ENCODE assay signal across 1 cellular context in genomic region chr12:48182659-48183058, GRCh38.
TF ChIP-seq lines count a peak whose summit lies in the region.

No MANE protein-coding gene starts in this region.

TF ChIP-seq in endothelial cell of umbilical vein, 7 proteins besides CTCF, POLR2A, EP300 and RAD21 (continued from another document):
- TF ChIP-seq POLR2AphosphoS5 (IDR thresholded peaks at IDR 0.05; ENCODE audit: insufficient read depth, low read depth, low read length) (no peak), MYC (IDR thresholded peaks at IDR 0.05; ENCODE audit: low read depth, low read length) (no peak), GATA2 (IDR thresholded peaks at IDR 0.05; ENCODE audit: insufficient read depth, insufficient read length, low read depth, low read length) (no peak), EZH2 (IDR thresholded peaks at IDR 0.05; ENCODE audit: borderline replicate concordance, low read depth, low read length, severe bottlenecking) (no peak)
